ENCODE assay signal across 8 cellular contexts in genomic region chr4:2933566-2934076, GRCh38. TPM values are rescaled to one million over a fixed set of nuclear protein-coding genes. Genes with fewer than 3 reads are reported as not detected.
DNase-seq lines count a peak whose midpoint lies in the region; TF ChIP-seq lines count a peak whose summit lies in the region.

No MANE protein-coding gene starts in this region.

- no peak overlapping the region for H2AFZ ChIP-seq in neural progenitor cell (replicated peaks)

- H3K4me3 ChIP-seq in Peyer's patch = peak overlapping the region; percentile 65 to 77 (median 74)
- peak overlapping the region; percentile 70 for H3K4me3 ChIP-seq in epithelial cell of proximal tubule (ENCODE audit: low read depth, low read length)
- peak overlapping the region; percentile 92 for H3K4me3 ChIP-seq in neural progenitor cell

- peaks cover 12% of the 10 kb centered on the region for H3K36me3 Mint-ChIP-seq in neural progenitor cell

- no peak for TF ChIP-seq POLR2A in Peyer's patch (IDR thresholded peaks at IDR 0.05)

- H3K9me3 ChIP-seq in Peyer's patch (no peaks in the 10 kb centered on the region), neural progenitor cell (ENCODE audit: low read depth) (no peaks in the 10 kb centered on the region)

- H3K27ac Mint-ChIP-seq in neural progenitor cell = no peak overlapping the region

- H3K4me2 ChIP-seq in neural progenitor cell = peak overlapping the region; percentile 92

- H3K27ac ChIP-seq in C4-2B (peak overlapping the region; percentile 81), Peyer's patch (peak overlapping the region; percentile 84 to 89 (median 85)), neural progenitor cell (no peak overlapping the region)

- peaks cover 0 to 39% (median 0%) of the 10 kb centered on the region in 3 donors for H3K36me3 ChIP-seq in Peyer's patch
- H3K36me3 ChIP-seq in neural progenitor cell = no peaks in the 10 kb centered on the region

- peaks cover 25% of the 10 kb centered on the region for H3K4me1 Mint-ChIP-seq in neural progenitor cell

- H3K79me2 ChIP-seq in neural progenitor cell (ENCODE audit: low read depth) = peaks cover 38% of the 10 kb centered on the region

- peaks cover 42% of the 10 kb centered on the region for H4K20me1 ChIP-seq in neural progenitor cell (ENCODE audit: low read depth)

- peaks cover 33% of the 10 kb centered on the region for H3F3A ChIP-seq in neural progenitor cell (ENCODE audit: low read depth)

- H3K27me3 Mint-ChIP-seq in neural progenitor cell (ENCODE audit: insufficient read depth, low read depth) = peaks cover 13% of the 10 kb centered on the region

- H3K27me3 ChIP-seq in Peyer's patch (no peaks in the 10 kb centered on the region), neural progenitor cell (no peaks in the 10 kb centered on the region)

- H3K9me3 Mint-ChIP-seq in neural progenitor cell = no peaks in the 10 kb centered on the region

- H3K4me1 ChIP-seq in Peyer's patch (peaks cover 0 to 48% (median 35%) of the 10 kb centered on the region in 4 donors), neural progenitor cell (peaks cover 15% of the 10 kb centered on the region)

- DNase-seq in Peyer's patch (peak in 1 of 3 donors; percentile 52), epithelial cell of proximal tubule (ENCODE audit: low read depth) (no peak), neural progenitor cell (ENCODE audit: low spot score) (no peak), GM10248 (ENCODE audit: extremely low spot score) (no peak), DMS114 treated with DMSO at 0.1 percent for 48 hours (lab: John Stamatoyannopoulos, UW; ENCODE audit: unreplicated experiment) (no peak), SW 1271 (lab: John Stamatoyannopoulos, UW) (no peak), HUDEP-2 (lab: John Stamatoyannopoulos, UW; ENCODE audit: unreplicated experiment in 76 of 76) (no peak)

- CTCF ChIA-PET in GM10248 (lab: Yijun Ruan, JAX) = no interaction called here

- H3K4me3 Mint-ChIP-seq in neural progenitor cell = peak overlapping the region; percentile 90

- TF ChIP-seq CTCF in C4-2B (conservative IDR thresholded peaks at IDR 0.05) = no peak
- TF ChIP-seq CTCF in Peyer's patch (IDR thresholded peaks at IDR 0.05) = no peak
- TF ChIP-seq CTCF in epithelial cell of proximal tubule (conservative IDR thresholded peaks at IDR 0.05; ENCODE audit: low read depth, low read length) = no peak
- TF ChIP-seq CTCF in neural progenitor cell (IDR thresholded peaks at IDR 0.05) = no peak
- no peak for TF ChIP-seq CTCF in GM10248 (IDR thresholded peaks at IDR 0.05; ENCODE audit: control extremely low read depth, extremely low read depth, low read depth, missing control alignments)

- peak overlapping the region; percentile 55 for H3K9ac ChIP-seq in neural progenitor cell

- POLR2A ChIA-PET in GM10248 (lab: Yijun Ruan, JAX) = no interaction called here

RNA-seq across cellular contexts. Expression of gene NOP14, which starts 29.6 kb away (rescaled TPM):
- 10 to 100 TPM; 13.0 to 76.7 (median 18.6) TPM for total RNA-seq in Peyer's patch
- total RNA-seq in epithelial cell of proximal tubule = 26.0 and 35.1 TPM in 2 replicates
- 16.8 and 22.0 TPM in 2 replicates for total RNA-seq in neural progenitor cell (ENCODE audit: low replicate concordance)

RNA-seq across cellular contexts. Expression of gene GRK4, which starts 29.8 kb away (rescaled TPM):
- total RNA-seq in Peyer's patch (10 to 100 TPM in 1 of 4 donors, 1 to 10 TPM in 2, under 1 TPM in 1; 0.95 to 17.3 (median 1.5) TPM), epithelial cell of proximal tubule (1.3 and 2.8 TPM in 2 replicates), neural progenitor cell (ENCODE audit: low replicate concordance) (1.3 and 3.2 TPM in 2 replicates)
